ENCODE assay signal across 8 cellular contexts in genomic region chr11:35404397-35404775, GRCh38. TPM values are rescaled to one million over a fixed set of nuclear protein-coding genes. Genes with fewer than 3 reads are reported as not detected.
DNase-seq lines count a peak whose midpoint lies in the region; ATAC-seq, FAIRE-seq and TF ChIP-seq lines count a peak whose summit lies in the region.

No MANE protein-coding gene starts in this region.

- no peaks in the 10 kb centered on the region for H3K9me3 ChIP-seq in keratinocyte (ENCODE audit: control insufficient read depth, low read depth, low read length)
- no peaks in the 10 kb centered on the region for H3K9me3 ChIP-seq in CD8-positive, alpha-beta T cell (ENCODE audit: low read length)

- H3K4me3 ChIP-seq in AG10803 (ENCODE audit: low read length), result no peak overlapping the region
- H3K4me3 ChIP-seq in keratinocyte (ENCODE audit: control insufficient read depth in 2 of 3, extremely low read depth in 1 of 3, insufficient read depth in 2 of 3, low read depth in 1 of 3, low read length in 3 of 3), result no peak overlapping the region
- no peak overlapping the region for H3K4me3 ChIP-seq in CD8-positive, alpha-beta T cell (ENCODE audit: low read depth, low read length)

- ATAC-seq in SK-N-SH treated with all-trans-retinoic acid at 6 μM for 48 hours, result peak; percentile 77
- no peak for ATAC-seq in CD8-positive, alpha-beta T cell

- no peak for TF ChIP-seq POLR2A in GM12892 (IDR thresholded peaks at IDR 0.05; ENCODE audit: low read depth, low read length)

- H3K27ac Mint-ChIP-seq in CD8-positive, alpha-beta T cell, result no peak overlapping the region

- H3K79me2 ChIP-seq in keratinocyte (ENCODE audit: control insufficient read depth, insufficient read depth, low read length), result no peaks in the 10 kb centered on the region

- H3K27ac ChIP-seq in keratinocyte (ENCODE audit: control insufficient read depth, insufficient read depth, low read length), result no peak overlapping the region
- H3K27ac ChIP-seq in CD8-positive, alpha-beta T cell (ENCODE audit: low read depth, low read length), result no peak overlapping the region

- H3K9ac ChIP-seq in keratinocyte (ENCODE audit: control insufficient read depth, extremely low read depth, insufficient read depth, low read length), result no peak overlapping the region

- H3K9me3 Mint-ChIP-seq in CD8-positive, alpha-beta T cell, result no peaks in the 10 kb centered on the region

- FAIRE-seq in GM12892 (lab: Jason Lieb, UNC) (peak; percentile 60), keratinocyte (lab: Jason Lieb, UNC) (no peak)

- H3K4me2 ChIP-seq in keratinocyte (ENCODE audit: control insufficient read depth, extremely low read depth, insufficient read depth, low read depth, low read length), result no peak overlapping the region

- DNase-seq in AG10803 (ENCODE audit: low read depth) (peak; percentile 34), GM12892 (ENCODE audit: insufficient read length) (no peak), keratinocyte (ENCODE audit: low read depth, low spot score) (no peak), occipital lobe (lab: John Stamatoyannopoulos, UW) (no peak), SW 1271 (lab: John Stamatoyannopoulos, UW) (no peak), NCI-H1048 (lab: John Stamatoyannopoulos, UW) (no peak)
- no peak for DNase-seq in CD8-positive, alpha-beta T cell

- POLR2A ChIA-PET in CD8-positive, alpha-beta T cell (lab: Charles Lee), result no interaction called here

- H3K36me3 ChIP-seq in keratinocyte (ENCODE audit: control insufficient read depth in 2 of 2, extremely low read depth in 1 of 2, insufficient read depth in 2 of 2, low read length in 2 of 2), result no peaks in the 10 kb centered on the region
- H3K36me3 ChIP-seq in CD8-positive, alpha-beta T cell (ENCODE audit: insufficient read depth, low read length), result no peaks in the 10 kb centered on the region

- peaks cover 4% of the 10 kb centered on the region for H3K27me3 ChIP-seq in keratinocyte (ENCODE audit: control insufficient read depth, extremely low read depth, insufficient read depth, low read length)
- no peaks in the 10 kb centered on the region for H3K27me3 ChIP-seq in CD8-positive, alpha-beta T cell (ENCODE audit: insufficient read depth, low read length)

- H3K4me3 Mint-ChIP-seq in CD8-positive, alpha-beta T cell, result no peak overlapping the region

- H3K36me3 Mint-ChIP-seq in CD8-positive, alpha-beta T cell, result no peaks in the 10 kb centered on the region

- dilution Hi-C loops in keratinocyte (cut with MboI; ENCODE audit: extremely low pct_ligation_motif_present, low sequenced_read_pairs), result no loop called here

- no peaks in the 10 kb centered on the region for H3K4me1 ChIP-seq in keratinocyte (ENCODE audit: control insufficient read depth, extremely low read depth, insufficient read depth, low read length)
- H3K4me1 ChIP-seq in CD8-positive, alpha-beta T cell (ENCODE audit: insufficient read depth, low read length), result no peaks in the 10 kb centered on the region

- no peaks in the 10 kb centered on the region for H4K20me1 ChIP-seq in keratinocyte (ENCODE audit: control insufficient read depth, extremely low read depth, insufficient read depth, low read length)

- CTCF ChIA-PET in CD8-positive, alpha-beta T cell (lab: Charles Lee), result interaction anchor here (0.8 to 1.4 kb wide), 3 partner anchors 98 to 479 kb away, joined by 3 to 6 read pairs (median 3); no protein-coding TSS in a partner anchor

- no peak overlapping the region for H2AFZ ChIP-seq in keratinocyte (ENCODE audit: control insufficient read depth, low read length)

- H3K9me1 ChIP-seq in keratinocyte (ENCODE audit: control insufficient read depth, extremely low read depth, insufficient read depth, low read length), result no peaks in the 10 kb centered on the region

- H3K27me3 Mint-ChIP-seq in CD8-positive, alpha-beta T cell (ENCODE audit: low read depth), result peaks cover 8% of the 10 kb centered on the region

- no peaks in the 10 kb centered on the region for H3K4me1 Mint-ChIP-seq in CD8-positive, alpha-beta T cell (ENCODE audit: low read depth)

- TF ChIP-seq CTCF in AG10803 (conservative IDR thresholded peaks at IDR 0.05; ENCODE audit: low read length) (peak; percentile 56), keratinocyte (optimal IDR thresholded peaks at IDR 0.05 in 1 of 3, IDR thresholded peaks at IDR 0.05 in 1 of 3, conservative IDR thresholded peaks at IDR 0.05 in 1 of 3; ENCODE audit: extremely low read depth in 1 of 3, insufficient read depth in 2 of 3, low read length in 3 of 3) (peak; percentile 56 to 79 (median 66))
- no peak for TF ChIP-seq CTCF in CD8-positive, alpha-beta T cell (IDR thresholded peaks at IDR 0.05)

- intact Hi-C loops in CD8-positive, alpha-beta T cell (cut with DNase I, micrococcal nuclease), result loop anchor here in 1 of 2 experiments (2.0 kb wide), 1 partner anchor 20 kb away; no protein-coding TSS in a partner anchor

TF ChIP-seq in SK-N-SH treated with all-trans-retinoic acid at 6 μM for 48 hours, 23 proteins besides CTCF, POLR2A, EP300 and RAD21:
- no peak for TF ChIP-seq ARNTL (CRISPR knock-in tag; IDR thresholded peaks at IDR 0.05; ENCODE audit: borderline replicate concordance, low read depth)
- TF ChIP-seq OSR1 (CRISPR knock-in tag; IDR thresholded peaks at IDR 0.05), result no peak
- no peak for TF ChIP-seq POU6F1 (CRISPR knock-in tag; IDR thresholded peaks at IDR 0.05; ENCODE audit: borderline replicate concordance, low read depth)
- no peak for TF ChIP-seq ZFP3 (CRISPR knock-in tag; IDR thresholded peaks at IDR 0.05)
TF ChIP-seq in SK-N-SH treated with all-trans-retinoic acid at 6 μM for 48 hours: peak in this region for 0.

RNA-seq across cellular contexts. Expression of gene SLC1A2, which starts 15.0 kb away (rescaled TPM):
- 0.06 TPM for polyA plus RNA-seq in GM12892 (2012; ENCODE audit: missing spikeins)
- polyA plus RNA-seq in keratinocyte, result under 0.01 to 0.04 TPM in 2 of 3 replicates, not detected in the other
- polyA plus RNA-seq in keratinocyte (2011; ENCODE audit: low read depth), result 0.16 TPM
- polyA plus RNA-seq in keratinocyte (2011; cell fraction: cytosol; rRNA removed), result not detected in 2 replicates
- 0.18 and 0.33 TPM in 2 replicates for polyA plus RNA-seq in keratinocyte (2011; cell fraction: nucleus; rRNA removed)
- polyA plus RNA-seq in keratinocyte (2012; ENCODE audit: low replicate concordance), result 0.18 TPM in 1 of 2 replicates, not detected in the other
- 0.59 to 1.5 TPM in 2 of 3 replicates, not detected in the other for polyA minus RNA-seq in keratinocyte
- not detected for polyA minus RNA-seq in keratinocyte (2011; cell fraction: cytosol; rRNA and poly(A)+ RNA removed)
- 0.53 and 1.4 TPM in 2 replicates for polyA minus RNA-seq in keratinocyte (2011; cell fraction: nucleus; rRNA and poly(A)+ RNA removed)
- 228 TPM for total RNA-seq in occipital lobe
- not detected for total RNA-seq in CD8-positive, alpha-beta T cell

Comparison
In these comparisons a context has a peak if more than half of its experiments do, and no peak if none do; other contexts are left out.
1. RNA of gene SLC1A2, which starts 15.0 kb away (total RNA-seq): 228 TPM in occipital lobe (single experiment); not detected in CD8-positive, alpha-beta T cell; every median in the first group is over 100 times any median in the second.